10 cellular contexts compared by ENCODE assay signal in genomic region chr16:57775661-57776469, GRCh38. TPM values are rescaled to one million over a fixed set of nuclear protein-coding genes. Genes with fewer than 3 reads are reported as not detected.
DNase-seq lines count a peak whose midpoint lies in the region; ATAC-seq and TF ChIP-seq lines count a peak whose summit lies in the region.
"Had no signal": no experiment of that assay in that cellular context is flagged by ENCODE, and none has a peak within 500 bp of the region (broad histone marks: within the 10 kb centered on the region; RNA-seq: fewer than 3 reads in every experiment).

No MANE protein-coding gene starts in this region.

- H3K4me3 Mint-ChIP-seq in neural progenitor cell = no peak overlapping the region
- H3K4me3 Mint-ChIP-seq: activated naive CD4-positive, alpha-beta T cell treated with anti-CD3 and anti-CD28 coated beads, Interleukin-2, amount 50 U/mL, for 24 hours had no signal

- no peaks in the 10 kb centered on the region for H3K9me3 ChIP-seq in neural progenitor cell (ENCODE audit: low read depth)

- no peaks in the 10 kb centered on the region for H3K36me3 Mint-ChIP-seq in neural progenitor cell
- H3K36me3 Mint-ChIP-seq: activated naive CD4-positive, alpha-beta T cell treated with anti-CD3 and anti-CD28 coated beads, Interleukin-2, amount 50 U/mL, for 24 hours had no signal

- peak overlapping the region; percentile 83 for H2AFZ ChIP-seq in neural progenitor cell (replicated peaks)

- TF ChIP-seq CTCF in choroid plexus epithelial cell (conservative IDR thresholded peaks at IDR 0.05; ENCODE audit: low read depth, low read length) (peak; percentile 55), neural progenitor cell (IDR thresholded peaks at IDR 0.05) (peak; percentile 80)

- peaks cover 21% of the 10 kb centered on the region for H3F3A ChIP-seq in neural progenitor cell (ENCODE audit: low read depth)

- H3K27ac ChIP-seq in neural progenitor cell = no peak overlapping the region
- H3K27ac ChIP-seq: SK-N-MC had no signal

- H3K4me1 ChIP-seq in neural progenitor cell = peaks cover 11% of the 10 kb centered on the region

- no peak overlapping the region for H3K4me3 ChIP-seq in choroid plexus epithelial cell (ENCODE audit: low read depth, low read length)
- H3K4me3 ChIP-seq in neural progenitor cell = no peak overlapping the region
- H3K4me3 ChIP-seq: SK-N-MC had no signal

- H3K27me3 Mint-ChIP-seq in neural progenitor cell (ENCODE audit: insufficient read depth, low read depth) = peaks cover 4% of the 10 kb centered on the region
- H3K27me3 Mint-ChIP-seq: activated naive CD4-positive, alpha-beta T cell treated with anti-CD3 and anti-CD28 coated beads, Interleukin-2, amount 50 U/mL, for 24 hours had no signal

- H4K20me1 ChIP-seq in neural progenitor cell (ENCODE audit: low read depth) = no peaks in the 10 kb centered on the region

- ATAC-seq in HG03196 (IDR thresholded peaks at IDR 0.05; ENCODE audit: unreplicated experiment) (no peak), HG03159 (IDR thresholded peaks at IDR 0.05; ENCODE audit: unreplicated experiment) (no peak), GM19397 (IDR thresholded peaks at IDR 0.05; ENCODE audit: unreplicated experiment) (no peak)

- H3K36me3 ChIP-seq in neural progenitor cell = no peaks in the 10 kb centered on the region

- DNase-seq in ELR (ENCODE audit: low read depth) (peak; percentile 24), NCI-H187 (lab: John Stamatoyannopoulos, UW) (peak; percentile 21 to 74), choroid plexus epithelial cell (ENCODE audit: low read depth) (peak; percentile 52), neural progenitor cell (ENCODE audit: low spot score) (peak; percentile 95), KG1 (lab: John Stamatoyannopoulos, UW) (no peak)

- H3K27ac Mint-ChIP-seq in neural progenitor cell = peak overlapping the region; percentile 82
- H3K27ac Mint-ChIP-seq: activated naive CD4-positive, alpha-beta T cell treated with anti-CD3 and anti-CD28 coated beads, Interleukin-2, amount 50 U/mL, for 24 hours had no signal

- H3K79me2 ChIP-seq in neural progenitor cell (ENCODE audit: low read depth) = no peaks in the 10 kb centered on the region

- H3K4me1 Mint-ChIP-seq in neural progenitor cell = peaks cover 15% of the 10 kb centered on the region
- H3K4me1 Mint-ChIP-seq: activated naive CD4-positive, alpha-beta T cell treated with anti-CD3 and anti-CD28 coated beads, Interleukin-2, amount 50 U/mL, for 24 hours had no signal

- H3K9me3 Mint-ChIP-seq in neural progenitor cell = no peaks in the 10 kb centered on the region
- H3K9me3 Mint-ChIP-seq: activated naive CD4-positive, alpha-beta T cell treated with anti-CD3 and anti-CD28 coated beads, Interleukin-2, amount 50 U/mL, for 24 hours had no signal

- H3K4me2 ChIP-seq in neural progenitor cell = peak overlapping the region; percentile 58

- no peak overlapping the region for H3K9ac ChIP-seq in neural progenitor cell

- H3K27me3 ChIP-seq in neural progenitor cell = no peaks in the 10 kb centered on the region

RNA-seq across cellular contexts. Expression of gene KIFC3, which starts 26.4 kb away (rescaled TPM):
- total RNA-seq in neural progenitor cell (ENCODE audit: low replicate concordance) = 0.28 and 1.6 TPM in 2 replicates

RNA-seq across cellular contexts. Expression of gene KATNB1, which starts 40.3 kb away (rescaled TPM):
- total RNA-seq in neural progenitor cell (ENCODE audit: low replicate concordance) = 33.5 and 48.2 TPM in 2 replicates
